33 cellular contexts compared by ENCODE assay signal in the genomic region with DNA sequence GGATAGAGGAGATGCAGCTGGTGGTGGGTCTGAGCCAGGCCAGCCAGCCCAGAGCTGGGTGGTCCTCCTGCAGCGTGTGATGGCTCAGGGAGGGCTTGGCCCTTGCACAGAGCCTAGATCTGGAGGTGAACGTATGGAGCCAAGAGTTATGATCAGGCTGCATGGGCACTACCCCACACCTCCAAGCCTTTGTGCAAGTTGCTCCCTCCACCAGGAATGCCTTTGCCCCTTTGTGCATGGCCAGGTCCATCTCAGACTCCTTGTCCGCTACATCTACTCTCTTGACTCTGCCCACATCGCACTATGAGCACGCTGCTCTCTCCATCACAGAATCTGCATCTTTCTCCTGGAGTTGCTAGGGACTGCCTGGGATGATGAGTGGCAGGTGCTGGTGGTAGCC.
"Had no signal": no experiment of that assay in that cellular context is flagged by ENCODE, and none has a peak within 500 bp of the region (broad histone marks: within the 10 kb centered on the region; RNA-seq: fewer than 3 reads in every experiment).

No MANE protein-coding gene starts in this region.

- H3K4me3 ChIP-seq: ascending aorta, breast epithelium, gastrocnemius medialis, heart left ventricle had no signal

- DNase-seq: activated B cell treated with CpG ODN at 0.5 μM for 24 hours; activated CD4-positive, alpha-beta T cell treated with anti-CD3 and anti-CD28 coated beads for 48 hours; activated CD4-positive, alpha-beta T cell treated with anti-CD3 and anti-CD28 coated beads, Interleukin-2, amount 50 U/mL, for 1 hour; activated CD4-positive, alpha-beta T cell treated with anti-CD3 and anti-CD28 coated beads, Interleukin-2, amount 50 U/mL, for 48 hours; activated CD8-positive, alpha-beta memory T cell treated with anti-CD3 and anti-CD28 coated beads, Interleukin-2, amount 10 ng/mL, durations not matched to agents 7 days and 5 days; activated CD8-positive, alpha-beta memory T cell treated with anti-CD3 and anti-CD28 coated beads, Interleukin-2, amount 50 U/mL, for 4 hours; activated CD8-positive, alpha-beta T cell treated with anti-CD3 and anti-CD28 coated beads, Interleukin-2, amount 10 ng/mL, durations not matched to agents 7 days and 5 days; activated effector memory CD4-positive, alpha-beta T cell treated with anti-CD3 and anti-CD28 coated beads, Interleukin-2, amount 50 U/mL, for 16 hours; activated naive CD4-positive, alpha-beta T cell treated with anti-CD3 and anti-CD28 coated beads, Interleukin-2, amount 10 ng/mL, durations not matched to agents 7 days and 5 days; activated naive CD8-positive, alpha-beta T cell treated with anti-CD3 and anti-CD28 coated beads, Interleukin-2, amount 10 ng/mL, durations not matched to agents 7 days and 5 days; activated T-cell treated with anti-CD3 and anti-CD28 coated beads, Interleukin-2, amount 50 U/mL, for 1 hour; activated T-cell treated with anti-CD3 and anti-CD28 coated beads, Interleukin-2, amount 50 U/mL, for 48 hours; caudate nucleus; cortex of kidney; dermis blood vessel endothelial cell; effector CD8-positive, alpha-beta T cell; foreskin keratinocyte; gastrocnemius medialis; glutamatergic neuron; heart left ventricle; T-helper 1 cell; T-helper 17 cell; T1000; WERI-Rb-1 had no signal

- H3K9me3 Mint-ChIP-seq: activated B cell treated with CpG ODN at 0.5 μM for 24 hours had no signal

- H3K27ac Mint-ChIP-seq: activated B cell treated with CpG ODN at 0.5 μM for 24 hours; activated CD8-positive, alpha-beta memory T cell treated with anti-CD3 and anti-CD28 coated beads, Interleukin-2, amount 10 ng/mL, durations not matched to agents 7 days and 5 days; activated CD8-positive, alpha-beta T cell treated with anti-CD3 and anti-CD28 coated beads, Interleukin-2, amount 10 ng/mL, durations not matched to agents 7 days and 5 days; activated naive CD4-positive, alpha-beta T cell treated with anti-CD3 and anti-CD28 coated beads, Interleukin-2, amount 10 ng/mL, durations not matched to agents 7 days and 5 days; activated naive CD4-positive, alpha-beta T cell treated with anti-CD3 and anti-CD28 coated beads, Interleukin-2, amount 50 U/mL, for 72 hours; activated naive CD8-positive, alpha-beta T cell treated with anti-CD3 and anti-CD28 coated beads, Interleukin-2, amount 10 ng/mL, durations not matched to agents 7 days and 5 days; activated T-helper 1 cell treated with anti-CD3 and anti-CD28 coated beads, Interleukin-12 subunit alpha, Interleukin-12 subunit beta, Interleukin-2, Interleukin-4 antibody, amounts not matched to agents 30 ng/mL and 10 ng/mL and 1 ng/mL, durations not matched to agents 14 hours and 24 hours and 36 hours; activated T-helper 2 cell treated with anti-CD3 and anti-CD28 coated beads, Interferon-gamma antibody, Interleukin-2, Interleukin-4, amounts not matched to agents 10 μg/mL and 5 μg/mL and 100 μg/mL, durations not matched to agents 14 hours and 24 hours and 36 hours; T-helper 17 cell; T-helper 2 cell treated with Interferon-gamma antibody and Interleukin-4, amounts not matched to agents 5 μg/mL and 100 μg/mL, for 36 hours had no signal

- H3K4me3 Mint-ChIP-seq: activated B cell treated with CpG ODN at 0.5 μM for 24 hours; activated CD8-positive, alpha-beta memory T cell treated with anti-CD3 and anti-CD28 coated beads, Interleukin-2, amount 10 ng/mL, durations not matched to agents 7 days and 5 days; activated CD8-positive, alpha-beta T cell treated with anti-CD3 and anti-CD28 coated beads, Interleukin-2, amount 10 ng/mL, durations not matched to agents 7 days and 5 days; activated naive CD4-positive, alpha-beta T cell treated with anti-CD3 and anti-CD28 coated beads, Interleukin-2, amount 10 ng/mL, durations not matched to agents 7 days and 5 days; activated naive CD8-positive, alpha-beta T cell treated with anti-CD3 and anti-CD28 coated beads, Interleukin-2, amount 10 ng/mL, durations not matched to agents 7 days and 5 days; activated T-helper 1 cell treated with anti-CD3 and anti-CD28 coated beads, Interleukin-12 subunit alpha, Interleukin-12 subunit beta, Interleukin-2, Interleukin-4 antibody, amounts not matched to agents 30 ng/mL and 10 ng/mL and 1 ng/mL, durations not matched to agents 14 hours and 24 hours and 36 hours; brain; T-helper 17 cell; T-helper 2 cell treated with Interferon-gamma antibody and Interleukin-4, amounts not matched to agents 5 μg/mL and 100 μg/mL, for 36 hours had no signal

- ATAC-seq: activated CD4-positive, CD25-positive, alpha-beta regulatory T cell treated with anti-CD3 and anti-CD28 coated beads, Interleukin-2, amount 50 U/mL, for 24 hours; activated CD8-positive, alpha-beta memory T cell treated with anti-CD3 and anti-CD28 coated beads, Interleukin-2, amount 10 ng/mL, durations not matched to agents 7 days and 5 days; activated CD8-positive, alpha-beta T cell treated with anti-CD3 and anti-CD28 coated beads, Interleukin-2, amount 10 ng/mL, durations not matched to agents 7 days and 5 days; activated naive CD4-positive, alpha-beta T cell treated with anti-CD3 and anti-CD28 coated beads, Interleukin-2, amount 50 U/mL, for 72 hours; esophagus mucosa; foreskin keratinocyte; gastrocnemius medialis; heart left ventricle; T-helper 17 cell had no signal

- H3K4me1 Mint-ChIP-seq: activated B cell treated with CpG ODN at 0.5 μM for 24 hours; activated CD8-positive, alpha-beta memory T cell treated with anti-CD3 and anti-CD28 coated beads, Interleukin-2, amount 10 ng/mL, durations not matched to agents 7 days and 5 days; activated naive CD4-positive, alpha-beta T cell treated with anti-CD3 and anti-CD28 coated beads, Interleukin-2, amount 10 ng/mL, durations not matched to agents 7 days and 5 days; activated naive CD8-positive, alpha-beta T cell treated with anti-CD3 and anti-CD28 coated beads, Interleukin-2, amount 10 ng/mL, durations not matched to agents 7 days and 5 days; brain; T-helper 17 cell had no signal

- H3K36me3 ChIP-seq: ascending aorta, breast epithelium, gastrocnemius medialis, heart left ventricle, WERI-Rb-1 had no signal

- H3K4me1 ChIP-seq: ascending aorta, breast epithelium, foreskin keratinocyte, gastrocnemius medialis, heart left ventricle had no signal

- H3K36me3 Mint-ChIP-seq: activated CD8-positive, alpha-beta memory T cell treated with anti-CD3 and anti-CD28 coated beads, Interleukin-2, amount 10 ng/mL, durations not matched to agents 7 days and 5 days; activated naive CD4-positive, alpha-beta T cell treated with anti-CD3 and anti-CD28 coated beads, Interleukin-2, amount 10 ng/mL, durations not matched to agents 7 days and 5 days; activated naive CD4-positive, alpha-beta T cell treated with anti-CD3 and anti-CD28 coated beads, Interleukin-2, amount 50 U/mL, for 72 hours; activated naive CD8-positive, alpha-beta T cell treated with anti-CD3 and anti-CD28 coated beads, Interleukin-2, amount 10 ng/mL, durations not matched to agents 7 days and 5 days; brain had no signal

- H3K27me3 ChIP-seq: ascending aorta, breast epithelium, foreskin keratinocyte, gastrocnemius medialis had no signal

- H3K27ac ChIP-seq: ascending aorta, breast epithelium, foreskin keratinocyte, gastrocnemius medialis, heart left ventricle, WERI-Rb-1 had no signal

- H3K9me3 ChIP-seq: ascending aorta, gastrocnemius medialis had no signal

- H3K27me3 Mint-ChIP-seq: activated B cell treated with CpG ODN at 0.5 μM for 24 hours; activated CD8-positive, alpha-beta memory T cell treated with anti-CD3 and anti-CD28 coated beads, Interleukin-2, amount 10 ng/mL, durations not matched to agents 7 days and 5 days; activated naive CD8-positive, alpha-beta T cell treated with anti-CD3 and anti-CD28 coated beads, Interleukin-2, amount 10 ng/mL, durations not matched to agents 7 days and 5 days; brain; T-helper 17 cell had no signal
